Comparison of ENCODE assay signal across 16 cellular contexts in genomic region chr1:225871374-225872074, GRCh38. TPM values are rescaled to one million over a fixed set of nuclear protein-coding genes. Genes with fewer than 3 reads are reported as not detected.
DNase-seq lines count a peak whose midpoint lies in the region; ATAC-seq and TF ChIP-seq lines count a peak whose summit lies in the region.
"Had no signal": no experiment of that assay in that cellular context is flagged by ENCODE, and none has a peak within 500 bp of the region (broad histone marks: within the 10 kb centered on the region; RNA-seq: fewer than 3 reads in every experiment).

No MANE protein-coding gene starts in this region.

- no peak for TF ChIP-seq POLR2A in gastroesophageal sphincter (IDR thresholded peaks at IDR 0.05)

- no peaks in the 10 kb centered on the region for H3K27me3 ChIP-seq in CD4-positive, alpha-beta T cell (ENCODE audit: control insufficient read depth, insufficient read depth, low read length)
- H3K27me3 ChIP-seq in gastroesophageal sphincter: no peaks in the 10 kb centered on the region
- H3K27me3 ChIP-seq: BE2C, colonic mucosa, Peyer's patch, suprapubic skin had no signal

- H3K36me3 Mint-ChIP-seq in CD4-positive, alpha-beta T cell (ENCODE audit: low read depth): peaks cover 92% of the 10 kb centered on the region
- H3K36me3 Mint-ChIP-seq in endothelial cell (ENCODE audit: low read depth, unreplicated experiment): peaks cover 29% of the 10 kb centered on the region

- no peak overlapping the region for H3K4me3 Mint-ChIP-seq in CD4-positive, alpha-beta T cell
- no peak overlapping the region for H3K4me3 Mint-ChIP-seq in endothelial cell (ENCODE audit: unreplicated experiment)
- H3K4me3 Mint-ChIP-seq: activated T-helper 1 cell treated with anti-CD3 and anti-CD28 coated beads, Interleukin-12 subunit alpha, Interleukin-12 subunit beta, Interleukin-2, Interleukin-4 antibody, amounts not matched to agents 30 ng/mL and 10 ng/mL and 1 ng/mL, durations not matched to agents 14 hours and 24 hours and 36 hours had no signal

- CTCF ChIA-PET in CD4-positive, alpha-beta T cell (lab: Charles Lee): interaction anchor here (0.8 to 1.6 kb wide), 2 partner anchors 11 to 20 kb away, joined by 3 to 5 read pairs; partner anchors contain the start of gene TMEM63A
- CTCF ChIA-PET in HEK293 (lab: Yijun Ruan, JAX): interaction anchor here (0.6 to 1.8 kb wide), 7 partner anchors 10 to 397 kb away, joined by 3 to 6 read pairs (median 4); partner anchors contain the start of gene SRP9

- H3K4me1 ChIP-seq in HEK293 (ENCODE audit: control insufficient read depth, insufficient read depth, low read length) (peaks cover 13% of the 10 kb centered on the region), gastroesophageal sphincter (peaks cover 0 to 11% (median 0%) of the 10 kb centered on the region in 3 donors)
- H3K4me1 ChIP-seq: BE2C, colonic mucosa had no signal

- H3K4me1 Mint-ChIP-seq in CD4-positive, alpha-beta T cell (ENCODE audit: low read depth): peaks cover 73% of the 10 kb centered on the region
- peaks cover 2% of the 10 kb centered on the region for H3K4me1 Mint-ChIP-seq in endothelial cell (ENCODE audit: unreplicated experiment)

- peak overlapping the region; percentile 69 for H3K27ac Mint-ChIP-seq in CD4-positive, alpha-beta T cell
- H3K27ac Mint-ChIP-seq in endothelial cell (ENCODE audit: unreplicated experiment): no peak overlapping the region
- H3K27ac Mint-ChIP-seq: activated T-helper 1 cell treated with anti-CD3 and anti-CD28 coated beads, Interleukin-12 subunit alpha, Interleukin-12 subunit beta, Interleukin-2, Interleukin-4 antibody, amounts not matched to agents 30 ng/mL and 10 ng/mL and 1 ng/mL, durations not matched to agents 14 hours and 24 hours and 36 hours had no signal

- H3K9me3 Mint-ChIP-seq in CD4-positive, alpha-beta T cell: no peaks in the 10 kb centered on the region
- no peaks in the 10 kb centered on the region for H3K9me3 Mint-ChIP-seq in endothelial cell (ENCODE audit: unreplicated experiment)
- H3K9me3 Mint-ChIP-seq: activated T-helper 1 cell treated with anti-CD3 and anti-CD28 coated beads, Interleukin-12 subunit alpha, Interleukin-12 subunit beta, Interleukin-2, Interleukin-4 antibody, amounts not matched to agents 30 ng/mL and 10 ng/mL and 1 ng/mL, durations not matched to agents 14 hours and 24 hours and 36 hours had no signal

- H3K36me3 ChIP-seq in HEK293 (ENCODE audit: control insufficient read depth in 2 of 2, insufficient read depth in 1 of 2, low read length in 2 of 2) (peaks cover 8 to 72% of the 10 kb centered on the region in 2 experiments; a peak in 2 of 3 replicates), gastroesophageal sphincter (peaks cover 0 to 96% of the 10 kb centered on the region in 2 donors)
- H3K36me3 ChIP-seq: BE2C, colonic mucosa had no signal

- POLR2A ChIA-PET in CD4-positive, alpha-beta T cell (lab: Charles Lee): interaction anchor here (1.9 to 3.8 kb wide), 3 partner anchors 11 to 94 kb away, joined by 10 to 23 read pairs (median 22); partner anchors contain the start of genes SRP9 and TMEM63A
- POLR2A ChIA-PET in HEK293 (lab: Yijun Ruan, JAX): interaction anchor here (0.6 to 2.5 kb wide), 2 partner anchors 11 to 706 kb away, joined by 3 to 12 read pairs; partner anchors contain the start of gene TMEM63A

- intact Hi-C loops in CD4-positive, alpha-beta T cell (cut with DNase I, micrococcal nuclease): no loop called here

- H3K4me3 ChIP-seq in HEK293 (ENCODE audit: low read depth, low read length) (no peak overlapping the region), gastroesophageal sphincter (no peak overlapping the region)
- H3K4me3 ChIP-seq: colonic mucosa, left ventricle myocardium inferior, Peyer's patch, suprapubic skin had no signal

- H3K9me3 ChIP-seq in CD4-positive, alpha-beta T cell (ENCODE audit: control insufficient read depth, low read length): no peaks in the 10 kb centered on the region
- H3K9me3 ChIP-seq in HEK293 (ENCODE audit: control insufficient read depth, insufficient read depth, low read depth, low read length): no peaks in the 10 kb centered on the region
- H3K9me3 ChIP-seq in gastroesophageal sphincter: no peaks in the 10 kb centered on the region
- H3K9me3 ChIP-seq: BE2C, colonic mucosa, left ventricle myocardium inferior, Peyer's patch, suprapubic skin had no signal

- ATAC-seq in CD4-positive, alpha-beta T cell (ENCODE audit: poor library complexity): no peak
- ATAC-seq in gastroesophageal sphincter: no peak
- no peak for ATAC-seq in HG03571 (IDR thresholded peaks at IDR 0.05; ENCODE audit: unreplicated experiment)

- TF ChIP-seq EP300 in gastroesophageal sphincter (IDR thresholded peaks at IDR 0.05): no peak

- 70 to 73% methylated on average over 5 to 11 of the region's 11 CpGs for WGBS in gastroesophageal sphincter (ENCODE audit: low coverage in 1 of 2), 2 donors

- DNase-seq in CD4-positive, alpha-beta T cell: no peak
- DNase-seq in OCI-M1 (lab: John Stamatoyannopoulos, UW) (peak; percentile 59), epithelial cell of prostate (ENCODE audit: low read depth, low spot score) (no peak), endothelial cell (ENCODE audit: low spot score) (no peak)
- no peak for DNase-seq in stimulated activated CD4-positive, alpha-beta T cell treated with anti-CD3 and anti-CD28 coated beads, Interleukin-15, amount 100 ng/mL, for 24 hours
- DNase-seq: BE2C, colonic mucosa, foreskin melanocyte, left ventricle myocardium inferior, Peyer's patch had no signal

- TF ChIP-seq CTCF in CD4-positive, alpha-beta T cell (IDR thresholded peaks at IDR 0.05): no peak
- TF ChIP-seq CTCF in HEK293 (tag by site-specific recombination; IDR thresholded peaks at IDR 0.05): no peak
- TF ChIP-seq CTCF in endothelial cell (IDR thresholded peaks at IDR 0.05; ENCODE audit: unreplicated experiment): no peak
- TF ChIP-seq CTCF in gastroesophageal sphincter (IDR thresholded peaks at IDR 0.05): no peak

- H3K27ac ChIP-seq in CD4-positive, alpha-beta T cell (ENCODE audit: low read depth, low read length): peak overlapping the region; percentile 2
- H3K27ac ChIP-seq in HEK293 (ENCODE audit: extremely low read depth, low read depth, low read length) (no peak overlapping the region), epithelial cell of prostate (peak overlapping the region; percentile 12), gastroesophageal sphincter (no peak overlapping the region)
- H3K27ac ChIP-seq: colonic mucosa, left ventricle myocardium inferior, Peyer's patch, suprapubic skin, VCaP had no signal

- H3K27me3 Mint-ChIP-seq in CD4-positive, alpha-beta T cell: no peaks in the 10 kb centered on the region
- peaks cover 9% of the 10 kb centered on the region for H3K27me3 Mint-ChIP-seq in endothelial cell (ENCODE audit: unreplicated experiment)

TF ChIP-seq in HEK293, 187 proteins besides CTCF, POLR2A, EP300 and RAD21 (continues in another document):
- TF ChIP-seq ZBTB8A (tag by site-specific recombination; IDR thresholded peaks at IDR 0.05) (0 out of 2 replicates have a peak, but pooled peaks have one; percentile 41), ZNF112 (tag by site-specific recombination; IDR thresholded peaks at IDR 0.05) (no peak), ZBTB48 (tag by site-specific recombination; IDR thresholded peaks at IDR 0.05) (no peak), EGR2 (tag by site-specific recombination; IDR thresholded peaks at IDR 0.05; ENCODE audit: low read depth) (peak; percentile 97), KLF8 (tag by site-specific recombination; IDR thresholded peaks at IDR 0.05) (no peak), ZNF184 (tag by site-specific recombination; IDR thresholded peaks at IDR 0.05) (0 out of 2 replicates have a peak, but pooled peaks have one; percentile 23), OSR2 (tag by site-specific recombination; IDR thresholded peaks at IDR 0.05) (peak; percentile 29; the same call in 1 of the 2 replicates), ZFHX2 (tag by site-specific recombination; conservative IDR thresholded peaks at IDR 0.05) (peak; percentile 98), SP3 (tag by site-specific recombination; IDR thresholded peaks at IDR 0.05) (no peak), ZNF473 (tag by site-specific recombination; IDR thresholded peaks at IDR 0.05) (no peak), ZNF146 (tag by site-specific recombination; IDR thresholded peaks at IDR 0.05) (no peak), ZNF10 (tag by site-specific recombination; IDR thresholded peaks at IDR 0.05) (peak; percentile 77), PRDM10 (tag by site-specific recombination; IDR thresholded peaks at IDR 0.05) (0 out of 2 replicates have a peak, but pooled peaks have one; percentile 14)

RNA-seq across cellular contexts. Expression of gene TMEM63A, which starts 10.7 kb away (rescaled TPM):
- 100 to 1,000 TPM; 199 to 204 TPM for total RNA-seq in CD4-positive, alpha-beta T cell
- total RNA-seq in endothelial cell (ENCODE audit: unreplicated experiment): 79.9 TPM
- 10 to 100 TPM; 10.9 to 55.9 (median 23.8) TPM for total RNA-seq in gastroesophageal sphincter

RNA-seq across cellular contexts. Expression of gene LEFTY1, which starts 17.4 kb away (rescaled TPM):
- total RNA-seq in CD4-positive, alpha-beta T cell: not detected
- 0.28 TPM for total RNA-seq in endothelial cell (ENCODE audit: unreplicated experiment)
- 1 to 10 TPM in 1 of 4 donors, under 1 TPM in 1, not detected in 2; 0.35 to 1.4 TPM for total RNA-seq in gastroesophageal sphincter
- total RNA-seq: activated T-helper 1 cell treated with anti-CD3 and anti-CD28 coated beads, Interleukin-12 subunit alpha, Interleukin-12 subunit beta, Interleukin-2, Interleukin-4 antibody, amounts not matched to agents 30 ng/mL and 10 ng/mL and 1 ng/mL, durations not matched to agents 14 hours and 24 hours and 36 hours; suprapubic skin had no signal

RNA-seq across cellular contexts. Expression of gene PYCR2, which starts 52.5 kb away (rescaled TPM):
- total RNA-seq in CD4-positive, alpha-beta T cell: 10 to 100 TPM; 24.1 to 26.2 TPM
- total RNA-seq in endothelial cell (ENCODE audit: unreplicated experiment) (44.5 TPM), gastroesophageal sphincter (10 to 100 TPM; 43.6 to 65.5 (median 50.6) TPM)

Comparison
In these comparisons a context has a peak if more than half of its experiments do, and no peak if none do; other contexts are left out.
1. H3K27ac ChIP-seq: peak in CD4-positive, alpha-beta T cell (single experiment) and epithelial cell of prostate (single experiment); none in HEK293 (single experiment) and gastroesophageal sphincter (0 of 4).